In the genomic region with DNA sequence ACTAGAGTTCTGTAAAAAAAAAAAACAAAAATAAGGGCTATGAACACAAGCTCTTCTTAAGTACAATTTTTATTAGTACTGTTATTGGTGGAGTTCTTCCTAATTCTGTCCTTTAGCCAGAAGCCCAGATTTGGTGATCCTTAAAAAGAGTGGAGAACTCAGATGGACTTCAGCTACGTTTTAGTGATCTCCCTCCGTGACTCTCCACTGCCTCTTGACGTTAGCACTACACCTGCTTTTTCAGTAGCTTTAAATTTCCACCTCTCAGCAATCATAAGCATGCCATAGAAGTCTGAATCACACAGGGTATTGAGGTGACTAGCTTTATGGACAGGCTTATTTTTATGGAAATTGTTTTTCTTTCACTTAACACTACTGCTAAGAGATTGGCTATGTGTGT, we compare ENCODE assay signal across 25 cellular contexts.
"Had no signal": no experiment of that assay in that cellular context is flagged by ENCODE, and none has a peak within 500 bp of the region (broad histone marks: within the 10 kb centered on the region; RNA-seq: fewer than 3 reads in every experiment).

No MANE protein-coding gene starts in this region.

- H3K27me3 ChIP-seq: adrenal gland, body of pancreas, colonic mucosa, left lung, ovary, stomach, suprapubic skin, tibial artery had no signal

- H3K4me1 ChIP-seq: body of pancreas, colonic mucosa, left lung had no signal

- H3K9me3 ChIP-seq: adrenal gland, body of pancreas, colonic mucosa, left lung, ovary, stomach, suprapubic skin, tibial artery had no signal

- ATAC-seq: body of pancreas; left lung; naive thymus-derived CD4-positive, alpha-beta T cell; stimulated activated naive B cell treated with anti-CD40 and anti-IgM and Interleukin-4, amounts not matched to agents 10 μg/mL and 1 μg/mL and 100 μg/mL, for 72 hours had no signal

- H3K27ac ChIP-seq: adrenal gland, body of pancreas, colonic mucosa, left lung, ovary, suprapubic skin, VCaP had no signal

- H3K4me3 ChIP-seq: adrenal gland, body of pancreas, colonic mucosa, left lung, ovary, smooth muscle cell, stomach, suprapubic skin, tibial artery had no signal

- DNase-seq: activated CD4-positive, alpha-beta memory T cell treated with anti-CD3 and anti-CD28 coated beads for 36 hours; activated CD4-positive, alpha-beta T cell treated with anti-CD3 and anti-CD28 coated beads for 48 hours; activated CD8-positive, alpha-beta memory T cell treated with anti-CD3 and anti-CD28 coated beads, Interleukin-2, amount 50 U/mL, for 4 hours; activated effector memory CD4-positive, alpha-beta T cell treated with anti-CD3 and anti-CD28 coated beads, Interleukin-2, amount 50 U/mL, for 16 hours; activated naive CD4-positive, alpha-beta T cell treated with anti-CD3 and anti-CD28 coated beads for 36 hours; activated naive CD8-positive, alpha-beta T cell treated with anti-CD3 and anti-CD28 coated beads for 36 hours; activated T-cell treated with anti-CD3 and anti-CD28 coated beads, Interleukin-2, amount 50 U/mL, for 1 hour; adrenal gland; aorta; body of pancreas; cerebellar nuclear complex; colonic mucosa; effector memory CD4-positive, alpha-beta T cell; kidney glomerular epithelial cell; left lung; naive thymus-derived CD4-positive, alpha-beta T cell; ovary; stimulated activated CD4-positive, alpha-beta T cell treated with anti-CD3 and anti-CD28 coated beads, Interleukin-1b, Interleukin-23, amount 100 ng/mL, for 48 hours; stimulated activated naive B cell treated with anti-CD40 and anti-IgM and Interleukin-4, amounts not matched to agents 10 μg/mL and 1 μg/mL and 100 μg/mL, for 72 hours; stomach; T-helper 9 cell; tibial artery had no signal

- H3K4me2 ChIP-seq: smooth muscle cell had no signal

- H3K36me3 ChIP-seq: adrenal gland, colonic mucosa, ovary had no signal
